Comparison of ENCODE assay signal across 8 cellular contexts in genomic region chr9:2620876-2621677, GRCh38. TPM values are rescaled to one million over a fixed set of nuclear protein-coding genes. Genes with fewer than 3 reads are reported as not detected.
A peak's percentile ranks its signal among the peaks of the same experiment; 100 is the strongest.
DNase-seq lines count a peak whose midpoint lies in the region; ATAC-seq and TF ChIP-seq lines count a peak whose summit lies in the region.

No MANE protein-coding gene starts in this region.

- peak overlapping the region; percentile 85 for H3K27ac Mint-ChIP-seq in activated naive CD8-positive, alpha-beta T cell

- peak; percentile 92 for DNase-seq in DMS 273 (lab: John Stamatoyannopoulos, UW; ENCODE audit: unreplicated experiment)
- no peak for DNase-seq in Karpas-422
- DNase-seq in Peyer's patch, result peak; percentile 17 to 59 (median 54)
- DNase-seq in Right ventricle myocardium superior, result peak; percentile 90
- peak; percentile 45 for DNase-seq in omental fat pad (ENCODE audit: low spot score)

- H3K9ac ChIP-seq in Karpas-422 (ENCODE audit: low read length), result peak overlapping the region; percentile 75

- no peaks in the 10 kb centered on the region for H3K9me2 ChIP-seq in Karpas-422 (replicated peaks; ENCODE audit: insufficient read depth, low read length)

- 2% methylated on average over 60 of the region's 60 CpGs for WGBS in urinary bladder

- H3K79me2 ChIP-seq in Karpas-422 (ENCODE audit: low read length), result peaks cover 38% of the 10 kb centered on the region

- peaks cover 46% of the 10 kb centered on the region for H3K27me3 Mint-ChIP-seq in activated naive CD8-positive, alpha-beta T cell

- ATAC-seq in GM21737 (IDR thresholded peaks at IDR 0.05; ENCODE audit: unreplicated experiment), result peak; percentile 42
- peak; percentile 82 for ATAC-seq in Right ventricle myocardium superior (ENCODE audit: poor library complexity)
- peak; percentile 85 for ATAC-seq in omental fat pad (ENCODE audit: low FRiP score)

- H2AFZ ChIP-seq in Karpas-422 (ENCODE audit: low read length), result no peak overlapping the region; the same call in 1 of the 2 replicates

- no peak for TF ChIP-seq CTCF in Peyer's patch (IDR thresholded peaks at IDR 0.05)
- TF ChIP-seq CTCF in omental fat pad (IDR thresholded peaks at IDR 0.05), result no peak

- intact Hi-C loops in Right ventricle myocardium superior (cut with DNase I), result loop anchor here (10.0 kb wide), 1 partner anchor 56 kb away; no protein-coding TSS in a partner anchor

- peak overlapping the region; percentile 89 for H3K4me3 Mint-ChIP-seq in activated naive CD8-positive, alpha-beta T cell

- H3K4me2 ChIP-seq in Karpas-422 (ENCODE audit: low read depth, low read length, poor library complexity, severe bottlenecking), result peak overlapping the region; percentile 57

- no peaks in the 10 kb centered on the region for H3K36me3 ChIP-seq in Karpas-422 (ENCODE audit: insufficient read depth, low read length)
- no peaks in the 10 kb centered on the region for H3K36me3 ChIP-seq in Peyer's patch
- H3K36me3 ChIP-seq in urinary bladder (ENCODE audit: insufficient read depth), result no peaks in the 10 kb centered on the region

- H3K4me1 ChIP-seq in Karpas-422 (ENCODE audit: low read length), result peaks cover 35% of the 10 kb centered on the region
- peaks cover 0 to 26% (median 3%) of the 10 kb centered on the region in 4 donors for H3K4me1 ChIP-seq in Peyer's patch
- no peaks in the 10 kb centered on the region for H3K4me1 ChIP-seq in urinary bladder (ENCODE audit: insufficient read depth)

- H3K4me3 ChIP-seq in Karpas-422 (ENCODE audit: low read length), result peak overlapping the region; percentile 68; the same call in 1 of the 2 replicates
- peak overlapping the region; percentile 35 to 76 (median 59) for H3K4me3 ChIP-seq in Peyer's patch
- peak overlapping the region; percentile 73 for H3K4me3 ChIP-seq in urinary bladder (ENCODE audit: low read depth, low read length)

- H3K27me3 ChIP-seq in Karpas-422 (ENCODE audit: low read length), result no peaks in the 10 kb centered on the region
- H3K27me3 ChIP-seq in Peyer's patch, result peaks cover 0 to 17% of the 10 kb centered on the region in 2 donors

- peaks cover 21% of the 10 kb centered on the region for H3K4me1 Mint-ChIP-seq in activated naive CD8-positive, alpha-beta T cell (ENCODE audit: low read depth)

- H4K20me1 ChIP-seq in Karpas-422 (ENCODE audit: insufficient read depth, low read depth, low read length), result no peaks in the 10 kb centered on the region

- peaks cover 4% of the 10 kb centered on the region for H3K36me3 Mint-ChIP-seq in activated naive CD8-positive, alpha-beta T cell

- no peak overlapping the region for H3K27ac ChIP-seq in Karpas-422 (ENCODE audit: low read length)
- H3K27ac ChIP-seq in Peyer's patch, result peak overlapping the region in 2 of 4 donors; percentile 38 to 51
- no peak overlapping the region for H3K27ac ChIP-seq in urinary bladder (ENCODE audit: low read depth)

- TF ChIP-seq POLR2A in Peyer's patch (IDR thresholded peaks at IDR 0.05), result no peak

- no peaks in the 10 kb centered on the region for H3K9me3 ChIP-seq in Karpas-422 (ENCODE audit: low read length)
- no peaks in the 10 kb centered on the region for H3K9me3 ChIP-seq in Peyer's patch

- peaks cover 4% of the 10 kb centered on the region for H3K9me3 Mint-ChIP-seq in activated naive CD8-positive, alpha-beta T cell (ENCODE audit: low read depth)

RNA-seq across cellular contexts. Expression of gene VLDLR, which starts 0.5 kb away (rescaled TPM):
- 16.4 and 31.5 TPM in 2 replicates for total RNA-seq in Karpas-422 (2014; rRNA removed; shearing (Covaris generic); ENCODE audit: low replicate concordance)
- 1 to 10 TPM in 1 of 4 donors, under 1 TPM in 1, not detected in 2; 0.85 to 2.5 TPM for total RNA-seq in Peyer's patch
- total RNA-seq in Right ventricle myocardium superior, result 121 TPM
- total RNA-seq in omental fat pad, result 10 to 100 TPM in 3 of 4 donors, 1 to 10 TPM in 1; 5.4 to 39.3 (median 16.1) TPM
- total RNA-seq in urinary bladder, result 39.2 TPM
- polyA plus RNA-seq in urinary bladder, result 20.4 TPM
